1 cellular context compared by ENCODE assay signal in genomic region chr1:111507411-111508201, GRCh38.
A peak's percentile ranks its signal among the peaks of the same experiment; 100 is the strongest.
TF ChIP-seq lines count a peak whose summit lies in the region.

No MANE protein-coding gene starts in this region.

TF ChIP-seq in GM12878, 131 proteins besides CTCF, POLR2A, EP300 and RAD21 (continues in another document):
- TF ChIP-seq CBX5 (IDR thresholded peaks at IDR 0.05; ENCODE audit: low read depth) = 0 out of 2 replicates have a peak, but pooled peaks have one; percentile 2
- peak; percentile 77 for TF ChIP-seq NR2F1 (conservative IDR thresholded peaks at IDR 0.05)
- TF ChIP-seq HDAC2 (IDR thresholded peaks at IDR 0.05) = no peak
- TF ChIP-seq SMAD5 (IDR thresholded peaks at IDR 0.05; ENCODE audit: low read depth) = 0 out of 2 replicates have a peak, but pooled peaks have one; percentile 14
- TF ChIP-seq CBFB (IDR thresholded peaks at IDR 0.05; ENCODE audit: low read depth) = peak; percentile 48; the same call in 1 of the 2 replicates
- TF ChIP-seq RUNX3 (IDR thresholded peaks at IDR 0.05; ENCODE audit: low read length) = 0 out of 2 replicates have a peak, but pooled peaks have one; percentile 5
- peak in 1 of 2 experiments; percentile 7; a peak in 1 of 4 replicates for TF ChIP-seq IKZF2 (IDR thresholded peaks at IDR 0.05)
- TF ChIP-seq ELK1 (IDR thresholded peaks at IDR 0.05; ENCODE audit: low read depth, low read length) = peak; percentile 13; the same call in 1 of the 2 replicates
- 0 out of 2 replicates have a peak, but pooled peaks have one; percentile 39 for TF ChIP-seq TCF3 (IDR thresholded peaks at IDR 0.05; ENCODE audit: borderline replicate concordance, insufficient read depth, low read depth, low read length)
- peak; percentile 48; the same call in 1 of the 2 replicates for TF ChIP-seq RB1 (IDR thresholded peaks at IDR 0.05; ENCODE audit: borderline replicate concordance)
- TF ChIP-seq POLR2AphosphoS2 (IDR thresholded peaks at IDR 0.05; ENCODE audit: low read depth, low read length) = 0 out of 2 replicates have a peak, but pooled peaks have one; percentile 42
- no peak for TF ChIP-seq ZNF274 (IDR thresholded peaks at IDR 0.05; ENCODE audit: insufficient read depth, insufficient read length)
- TF ChIP-seq BHLHE40 (IDR thresholded peaks at IDR 0.05; ENCODE audit: borderline replicate concordance in 1 of 2, low read depth in 2 of 2, low read length in 1 of 2) = peak in 1 of 2 experiments; percentile 12; a peak in 1 of 4 replicates
- TF ChIP-seq NKRF (conservative IDR thresholded peaks at IDR 0.05) = peak; percentile 19; the same call in 1 of the 2 replicates
- TF ChIP-seq ZNF24 (IDR thresholded peaks at IDR 0.05) = 0 out of 2 replicates have a peak, but pooled peaks have one; percentile 12
- TF ChIP-seq BCL11A (IDR thresholded peaks at IDR 0.05; ENCODE audit: low read depth, low read length) = no peak
- peak; percentile 44; the same call in 1 of the 2 replicates for TF ChIP-seq PAX5 (IDR thresholded peaks at IDR 0.05; ENCODE audit: borderline replicate concordance, low read depth, low read length)
- TF ChIP-seq DPF2 (IDR thresholded peaks at IDR 0.05) = peak; percentile 68
- peak; percentile 24; the same call in 1 of the 2 replicates for TF ChIP-seq PML (IDR thresholded peaks at IDR 0.05; ENCODE audit: low read length)
- TF ChIP-seq ZBTB40 (IDR thresholded peaks at IDR 0.05; ENCODE audit: borderline replicate concordance) = peak; percentile 58; the same call in 1 of the 2 replicates
- TF ChIP-seq TARDBP (IDR thresholded peaks at IDR 0.05; ENCODE audit: borderline replicate concordance) = no peak
- peak; percentile 71; the same call in 1 of the 2 replicates for TF ChIP-seq GABPA (IDR thresholded peaks at IDR 0.05; ENCODE audit: low read depth)
- TF ChIP-seq IRF4 (IDR thresholded peaks at IDR 0.05; ENCODE audit: low read depth, low read length) = peak; percentile 73
- no peak for TF ChIP-seq LARP7 (IDR thresholded peaks at IDR 0.05)
- no peak for TF ChIP-seq ZZZ3 (IDR thresholded peaks at IDR 0.05; ENCODE audit: control insufficient read depth, insufficient read length, low read depth)
- TF ChIP-seq CHD1 (IDR thresholded peaks at IDR 0.05; ENCODE audit: low read depth, low read length) = 0 out of 2 replicates have a peak, but pooled peaks have one; percentile 9
- peak; percentile 55; the same call in 1 of the 2 replicates for TF ChIP-seq MXI1 (IDR thresholded peaks at IDR 0.05; ENCODE audit: low read depth, low read length)
- peak; percentile 32; the same call in 1 of the 2 replicates for TF ChIP-seq EED (IDR thresholded peaks at IDR 0.05; ENCODE audit: low read depth)
- TF ChIP-seq CHD2 (IDR thresholded peaks at IDR 0.05; ENCODE audit: borderline replicate concordance, low read depth, low read length) = peak; percentile 4; the same call in 1 of the 2 replicates
- TF ChIP-seq SPI1 (IDR thresholded peaks at IDR 0.05; ENCODE audit: borderline replicate concordance, insufficient read depth, low read depth, low read length) = peak; percentile 98
- peak; percentile 56; the same call in 1 of the 3 replicates for TF ChIP-seq POU2F2 (IDR thresholded peaks at IDR 0.05; ENCODE audit: borderline replicate concordance, low read depth, low read length)
- TF ChIP-seq ZBTB33 (IDR thresholded peaks at IDR 0.05) = no peak
- TF ChIP-seq MAX (IDR thresholded peaks at IDR 0.05; ENCODE audit: low read depth, low read length) = 0 out of 2 replicates have a peak, but pooled peaks have one; percentile 12
- no peak; the same call in 1 of the 2 replicates for TF ChIP-seq TCF12 (IDR thresholded peaks at IDR 0.05; ENCODE audit: low read depth, low read length)
- TF ChIP-seq SIX5 (IDR thresholded peaks at IDR 0.05; ENCODE audit: low read depth, low read length, severe bottlenecking) = no peak
- TF ChIP-seq SKIL (IDR thresholded peaks at IDR 0.05; ENCODE audit: low read depth, poor library complexity, severe bottlenecking) = peak; percentile 24
- TF ChIP-seq HCFC1 (IDR thresholded peaks at IDR 0.05; ENCODE audit: low read length) = 0 out of 2 replicates have a peak, but pooled peaks have one; percentile 9
- no peak for TF ChIP-seq USF1 (IDR thresholded peaks at IDR 0.05; ENCODE audit: borderline replicate concordance, extremely low read length, insufficient read depth, low read depth, low read length)
- no peak for TF ChIP-seq RAD51 (IDR thresholded peaks at IDR 0.05)
- TF ChIP-seq MEF2A (IDR thresholded peaks at IDR 0.05; ENCODE audit: insufficient read depth, low read depth, low read length) = peak; percentile 31; the same call in 1 of the 2 replicates
- TF ChIP-seq WRNIP1 (IDR thresholded peaks at IDR 0.05; ENCODE audit: borderline replicate concordance, low read depth, low read length) = 0 out of 2 replicates have a peak, but pooled peaks have one; percentile 70
- peak; percentile 55; the same call in 1 of the 2 replicates for TF ChIP-seq ZNF687 (IDR thresholded peaks at IDR 0.05)
- peak; percentile 55; the same call in 1 of the 2 replicates for TF ChIP-seq NFIC (IDR thresholded peaks at IDR 0.05; ENCODE audit: low read depth, low read length)
- no peak for TF ChIP-seq BMI1 (IDR thresholded peaks at IDR 0.05; ENCODE audit: borderline replicate concordance)
- TF ChIP-seq NR2C1 (IDR thresholded peaks at IDR 0.05) = 0 out of 2 replicates have a peak, but pooled peaks have one; percentile 33
